In genomic region chr16:57115504-57116182, GRCh38 we compare ENCODE assay signal across 9 cellular contexts. TPM values are rescaled to one million over a fixed set of nuclear protein-coding genes. Genes with fewer than 3 reads are reported as not detected.
DNase-seq lines count a peak whose midpoint lies in the region; ATAC-seq, FAIRE-seq and TF ChIP-seq lines count a peak whose summit lies in the region.
"Had no signal": no experiment of that assay in that cellular context is flagged by ENCODE, and none has a peak within 500 bp of the region (broad histone marks: within the 10 kb centered on the region; RNA-seq: fewer than 3 reads in every experiment).

No MANE protein-coding gene starts in this region.

- no peak for TF ChIP-seq RAD21 in liver (IDR thresholded peaks at IDR 0.05)
- no peak for TF ChIP-seq RAD21 in HepG2 (CRISPR knock-in tag; IDR thresholded peaks at IDR 0.05)

- peaks cover 0 to 5% (median 0%) of the 10 kb centered on the region in 4 donors for H3K4me1 ChIP-seq in liver (ENCODE audit: control insufficient read depth in 4 of 4, insufficient read depth in 4 of 4, low read length in 3 of 4)
- no peaks in the 10 kb centered on the region for H3K4me1 ChIP-seq in HepG2 (ENCODE audit: insufficient read depth, low read length)

- H2AFZ ChIP-seq in HepG2 (ENCODE audit: low read length), result no peak overlapping the region

- no peak for TF ChIP-seq POLR2A in HepG2 (IDR thresholded peaks at IDR 0.05; ENCODE audit: insufficient read depth in 1 of 2, low read depth in 2 of 2, low read length in 2 of 2)
- no peak for TF ChIP-seq POLR2A in H54 (IDR thresholded peaks at IDR 0.05; ENCODE audit: low read depth, low read length)

- H3K9me3 Mint-ChIP-seq in endothelial cell (ENCODE audit: unreplicated experiment), result no peaks in the 10 kb centered on the region
- H3K9me3 Mint-ChIP-seq: activated naive CD4-positive, alpha-beta T cell treated with anti-CD3 and anti-CD28 coated beads for 36 hours had no signal

- in situ Hi-C loops in HepG2 (cut with HindIII; ENCODE audit: extremely low pct_ligation_motif_present, low pct_unique_long_range_greater_than_20kb), result no loop called here

- no TSS peak for BruUV-seq in HepG2 (replicated peaks; lab: Mats Ljungman, UMichigan)

- no peak for DNase-seq in HepG2 (ENCODE audit: low spot score)
- DNase-seq in endothelial cell (ENCODE audit: low spot score), result no peak
- peak; percentile 87 for DNase-seq in middle frontal gyrus (ENCODE audit: extremely low spot score, low spot score)
- no peak for DNase-seq in H54 (ENCODE audit: insufficient read length, low spot score)
- DNase-seq in SW 1271 (lab: John Stamatoyannopoulos, UW), result no peak
- DNase-seq in SW480 (ENCODE audit: low spot score), result no peak
- DNase-seq: activated naive CD4-positive, alpha-beta T cell treated with anti-CD3 and anti-CD28 coated beads for 36 hours had no signal

- no peak overlapping the region for H3K27ac ChIP-seq in liver (ENCODE audit: low read depth in 1 of 2, low read length in 2 of 2)
- no peak overlapping the region for H3K27ac ChIP-seq in HepG2 (ENCODE audit: extremely low read length, insufficient read depth, low read length)

- H3K4me2 ChIP-seq in HepG2 (ENCODE audit: low read depth, low read length), result no peak overlapping the region

- intact Hi-C loops in HepG2 (cut with micrococcal nuclease; ENCODE audit: unreplicated experiment), result no loop called here

- H3K36me3 ChIP-seq in liver (ENCODE audit: control insufficient read depth in 4 of 4, insufficient read depth in 3 of 4, low read depth in 1 of 4, low read length in 3 of 4), result no peaks in the 10 kb centered on the region
- no peaks in the 10 kb centered on the region for H3K36me3 ChIP-seq in HepG2 (replicated peaks in 1 of 2; ENCODE audit: control insufficient read depth in 1 of 2, insufficient read depth in 2 of 2, low read length in 2 of 2)

- no peak overlapping the region for H3K4me3 ChIP-seq in liver (ENCODE audit: low read depth in 1 of 3, low read length in 3 of 3)
- H3K4me3 ChIP-seq in HepG2 (replicated peaks in 1 of 3; ENCODE audit: insufficient read depth in 1 of 3, low read depth in 2 of 3, low read length in 3 of 3), result no peak overlapping the region

- peaks cover 5% of the 10 kb centered on the region for H3K27me3 Mint-ChIP-seq in endothelial cell (ENCODE audit: unreplicated experiment)

- TF ChIP-seq CTCF in liver (IDR thresholded peaks at IDR 0.05; ENCODE audit: low read depth, low read length, missing input control) (no peak), HepG2 (CRISPR knock-in tag; IDR thresholded peaks at IDR 0.05) (no peak), endothelial cell (IDR thresholded peaks at IDR 0.05; ENCODE audit: unreplicated experiment) (no peak)

- H3K9ac ChIP-seq in liver (ENCODE audit: low read depth in 1 of 2, low read length in 2 of 2) (no peak overlapping the region), HepG2 (ENCODE audit: insufficient read depth, low read depth, low read length) (no peak overlapping the region)

- POLR2A ChIA-PET in HepG2 (lab: Yijun Ruan, JAX), result no interaction called here

- no peak overlapping the region for H3K27ac Mint-ChIP-seq in endothelial cell (ENCODE audit: unreplicated experiment)
- H3K27ac Mint-ChIP-seq: activated naive CD4-positive, alpha-beta T cell treated with anti-CD3 and anti-CD28 coated beads for 36 hours had no signal

- H3K9me3 ChIP-seq in liver (ENCODE audit: control insufficient read depth in 4 of 4, low read length in 3 of 4) (no peaks in the 10 kb centered on the region), HepG2 (ENCODE audit: low read length) (no peaks in the 10 kb centered on the region)

- H3K36me3 Mint-ChIP-seq in endothelial cell (ENCODE audit: low read depth, unreplicated experiment), result peaks cover 16% of the 10 kb centered on the region

- TF ChIP-seq EP300 in HepG2 (IDR thresholded peaks at IDR 0.05; ENCODE audit: low read depth in 2 of 2, low read length in 2 of 2), result no peak
- TF ChIP-seq EP300 in HepG2 (CRISPR knock-in tag; IDR thresholded peaks at IDR 0.05; ENCODE audit: borderline replicate concordance), result no peak

- peak overlapping the region; percentile 15 for H3K4me3 Mint-ChIP-seq in endothelial cell (ENCODE audit: unreplicated experiment)
- H3K4me3 Mint-ChIP-seq: activated naive CD4-positive, alpha-beta T cell treated with anti-CD3 and anti-CD28 coated beads for 36 hours had no signal

- ATAC-seq in HepG2 (no peak), GM19452 (IDR thresholded peaks at IDR 0.05; ENCODE audit: unreplicated experiment) (no peak)

- 66% methylated on average over 25 of the region's 25 CpGs for WGBS in liver
- WGBS in HepG2 (ENCODE audit: low lambda C conversion rate), result 70% methylated on average over 20 of the region's 25 CpGs

- H3K4me1 Mint-ChIP-seq in endothelial cell (ENCODE audit: unreplicated experiment), result no peaks in the 10 kb centered on the region

- H4K20me1 ChIP-seq in HepG2 (ENCODE audit: insufficient read depth, low read length), result no peaks in the 10 kb centered on the region

- no peak for FAIRE-seq in HepG2 (lab: Jason Lieb, UNC)
- FAIRE-seq in H54 (lab: Jason Lieb, UNC), result no peak

- CTCF ChIA-PET in HepG2 (lab: Yijun Ruan, JAX; ENCODE audit: low intra/inter-chr PET ratio, low total read pairs), result no interaction called here

- no peaks in the 10 kb centered on the region for H3K79me2 ChIP-seq in HepG2 (ENCODE audit: insufficient read depth, low read length)

- H3K27me3 ChIP-seq in liver (ENCODE audit: control insufficient read depth in 4 of 4, insufficient read depth in 4 of 4, low read length in 3 of 4) (no peaks in the 10 kb centered on the region), HepG2 (ENCODE audit: control insufficient read depth in 1 of 2, insufficient read depth in 2 of 2, low read length in 2 of 2) (no peaks in the 10 kb centered on the region)

TF ChIP-seq in liver, 16 proteins besides CTCF, POLR2A, EP300 and RAD21:
- no peak for TF ChIP-seq HNF4A (conservative IDR thresholded peaks at IDR 0.05)
- no peak for TF ChIP-seq RXRA (IDR thresholded peaks at IDR 0.05)
- TF ChIP-seq NR2F2 (IDR thresholded peaks at IDR 0.05), result peak; percentile 31

TF ChIP-seq in HepG2, 621 proteins besides CTCF, POLR2A, EP300 and RAD21 (continues in another document):
- TF ChIP-seq SOX13 (IDR thresholded peaks at IDR 0.05) (no peak), SOX13 (CRISPR knock-in tag; conservative IDR thresholded peaks at IDR 0.05 in 1 of 2, IDR thresholded peaks at IDR 0.05 in 1 of 2) (no peak), ZNF577 (CRISPR knock-in tag; IDR thresholded peaks at IDR 0.05; ENCODE audit: borderline replicate concordance, low read depth) (no peak), HNF1A (IDR thresholded peaks at IDR 0.05; ENCODE audit: low read depth) (no peak), HNF1A (CRISPR knock-in tag; IDR thresholded peaks at IDR 0.05; ENCODE audit: borderline replicate concordance) (no peak)

RNA-seq across cellular contexts. Expression of gene CPNE2, which starts 23.3 kb away (rescaled TPM):
- total RNA-seq in liver (10 to 100 TPM; 10.1 to 11.9 TPM), HepG2 (2016; rRNA removed; fragmentation: Illumina TruSeq; extraction: Trizol) (8.0 and 10.6 TPM in 2 replicates), endothelial cell (ENCODE audit: unreplicated experiment) (145 TPM)
- polyA plus RNA-seq in liver (10 to 100 TPM in 1 of 2 donors, 1 to 10 TPM in 1; 6.8 to 14.6 TPM), HepG2 (2011; rRNA removed) (23.3 and 33.2 TPM in 2 replicates)
- 10.8 and 13.6 TPM in 2 replicates for total RNA-seq in HepG2 (2016; cell fraction: cytosol; rRNA removed; fragmentation: Illumina TruSeq; extraction: Trizol; ENCODE audit: low read depth)
- 8.2 and 9.0 TPM in 2 replicates for total RNA-seq in HepG2 (2016; cell fraction: insoluble cytoplasmic fraction; rRNA removed; fragmentation: Illumina TruSeq; extraction: Trizol)
- total RNA-seq in HepG2 (2016; cell fraction: membrane; rRNA removed; fragmentation: Illumina TruSeq; extraction: Trizol), result 20.7 and 21.8 TPM in 2 replicates
- total RNA-seq in HepG2 (2016; cell fraction: nucleus; rRNA removed; fragmentation: Illumina TruSeq; extraction: Trizol), result 5.8 and 6.8 TPM in 2 replicates
- polyA plus RNA-seq in HepG2 (2011; cell fraction: cytosol; rRNA removed), result 24.9 and 25.8 TPM in 2 replicates
- polyA plus RNA-seq in HepG2 (2011; cell fraction: nucleus; rRNA removed), result 13.9 and 16.9 TPM in 2 replicates
- polyA plus RNA-seq in HepG2 (2012), result 6.6 and 13.1 TPM in 2 replicates
- 21.1 and 23.1 TPM in 2 replicates for polyA plus RNA-seq in HepG2 (2016; cell fraction: cytosol; fragmentation: Illumina TruSeq; extraction: Trizol; ENCODE audit: low read depth)
- polyA plus RNA-seq in HepG2 (2016; cell fraction: insoluble cytoplasmic fraction; fragmentation: Illumina TruSeq; extraction: Trizol; ENCODE audit: low read depth), result 12.5 and 15.2 TPM in 2 replicates
- 35.9 and 37.0 TPM in 2 replicates for polyA plus RNA-seq in HepG2 (2016; cell fraction: membrane; fragmentation: Illumina TruSeq; extraction: Trizol; ENCODE audit: low read depth)
- 13.9 and 15.0 TPM in 2 replicates for polyA plus RNA-seq in HepG2 (2016; cell fraction: nucleus; fragmentation: Illumina TruSeq; extraction: Trizol; ENCODE audit: insufficient read depth, low read depth)
- polyA minus RNA-seq in HepG2 (2011; rRNA and poly(A)+ RNA removed; ENCODE audit: low replicate concordance), result 37.9 and 50.4 TPM in 2 replicates
- polyA minus RNA-seq in HepG2 (2011; cell fraction: cytosol; rRNA and poly(A)+ RNA removed), result 6.5 and 10.1 TPM in 2 replicates
- polyA minus RNA-seq in HepG2 (2011; cell fraction: nucleus; rRNA and poly(A)+ RNA removed), result 6.3 and 10.9 TPM in 2 replicates
